ENCODE assay signal across 25 cellular contexts in genomic region chr2:49296107-49296506, GRCh38.
"Had no signal": no experiment of that assay in that cellular context is flagged by ENCODE, and none has a peak within 500 bp of the region (broad histone marks: within the 10 kb centered on the region; RNA-seq: fewer than 3 reads in every experiment).

No MANE protein-coding gene starts in this region.

- H3K4me3 ChIP-seq: adrenal gland, breast epithelium, Peyer's patch had no signal

- H3K9ac ChIP-seq: KMS-11 had no signal

- H3K4me2 ChIP-seq: KMS-11 had no signal

- H3K27me3 Mint-ChIP-seq: activated CD4-positive, alpha-beta T cell treated with anti-CD3 and anti-CD28 coated beads for 36 hours; activated CD8-positive, alpha-beta T cell treated with anti-CD3 and anti-CD28 coated beads for 36 hours; activated naive CD8-positive, alpha-beta T cell treated with anti-CD3 and anti-CD28 coated beads, Interleukin-2, amount 10 ng/mL, durations not matched to agents 7 days and 5 days; central memory CD8-positive, alpha-beta T cell; T-helper 17 cell had no signal

- ATAC-seq: activated CD4-positive, alpha-beta T cell treated with anti-CD3 and anti-CD28 coated beads for 36 hours; activated CD8-positive, alpha-beta T cell treated with anti-CD3 and anti-CD28 coated beads for 36 hours; T-helper 17 cell had no signal

- DNase-seq: activated CD4-positive, alpha-beta T cell treated with anti-CD3 and anti-CD28 coated beads for 36 hours; activated CD4-positive, alpha-beta T cell treated with anti-CD3 and anti-CD28 coated beads, Interleukin-2, amount 50 U/mL, for 1 hour; activated CD8-positive, alpha-beta memory T cell treated with anti-CD3 and anti-CD28 coated beads, Interleukin-2, amount 50 U/mL, for 4 hours; activated CD8-positive, alpha-beta T cell treated with anti-CD3 and anti-CD28 coated beads for 36 hours; activated naive CD4-positive, alpha-beta T cell treated with anti-CD3 and anti-CD28 coated beads, Interleukin-2, amount 50 U/mL, for 16 hours; activated naive CD8-positive, alpha-beta T cell treated with anti-CD3 and anti-CD28 coated beads, Interleukin-2, amount 10 ng/mL, durations not matched to agents 7 days and 5 days; adrenal gland; aorta; NCI-H1092; NCI-H1417; NCI-H2029; NCI-H2107; NCI-H2171 treated with DMSO at 0.1 percent for 48 hours; NCI-H226; NCI-H510A treated with DMSO at 0.1 percent for 48 hours; NCI-H69; Peyer's patch; SIG-M5; T-helper 17 cell; T-helper 9 cell; WERI-Rb-1 had no signal

- H3K27me3 ChIP-seq: adrenal gland, breast epithelium, Peyer's patch had no signal

- H3K27ac ChIP-seq: adrenal gland, breast epithelium, KMS-11, Peyer's patch, WERI-Rb-1 had no signal

- H3K4me1 ChIP-seq: adrenal gland, breast epithelium, Peyer's patch had no signal

- H3K4me3 Mint-ChIP-seq: activated CD4-positive, alpha-beta T cell treated with anti-CD3 and anti-CD28 coated beads for 36 hours; activated CD8-positive, alpha-beta T cell treated with anti-CD3 and anti-CD28 coated beads for 36 hours; activated naive CD8-positive, alpha-beta T cell treated with anti-CD3 and anti-CD28 coated beads, Interleukin-2, amount 10 ng/mL, durations not matched to agents 7 days and 5 days; central memory CD8-positive, alpha-beta T cell; T-helper 17 cell had no signal

- H3K36me3 ChIP-seq: adrenal gland, breast epithelium, Peyer's patch, WERI-Rb-1 had no signal

- H3K27ac Mint-ChIP-seq: activated CD4-positive, alpha-beta T cell treated with anti-CD3 and anti-CD28 coated beads for 36 hours; activated CD8-positive, alpha-beta T cell treated with anti-CD3 and anti-CD28 coated beads for 36 hours; activated naive CD8-positive, alpha-beta T cell treated with anti-CD3 and anti-CD28 coated beads, Interleukin-2, amount 10 ng/mL, durations not matched to agents 7 days and 5 days; T-helper 17 cell had no signal

- H3K4me1 Mint-ChIP-seq: activated CD4-positive, alpha-beta T cell treated with anti-CD3 and anti-CD28 coated beads for 36 hours; activated naive CD8-positive, alpha-beta T cell treated with anti-CD3 and anti-CD28 coated beads, Interleukin-2, amount 10 ng/mL, durations not matched to agents 7 days and 5 days; central memory CD8-positive, alpha-beta T cell; T-helper 17 cell had no signal

- H3K9me3 ChIP-seq: adrenal gland, breast epithelium, Peyer's patch had no signal

- FAIRE-seq: TTC549 had no signal

- H3K36me3 Mint-ChIP-seq: activated naive CD8-positive, alpha-beta T cell treated with anti-CD3 and anti-CD28 coated beads, Interleukin-2, amount 10 ng/mL, durations not matched to agents 7 days and 5 days had no signal
